18 cellular contexts compared by ENCODE assay signal in genomic region chr6:52547647-52548352, GRCh38. TPM values are rescaled to one million over a fixed set of nuclear protein-coding genes. Genes with fewer than 3 reads are reported as not detected.
A peak's percentile ranks its signal among the peaks of the same experiment; 100 is the strongest.
DNase-seq lines count a peak whose midpoint lies in the region; ATAC-seq, FAIRE-seq and TF ChIP-seq lines count a peak whose summit lies in the region.
"Had no signal": no experiment of that assay in that cellular context is flagged by ENCODE, and none has a peak within 500 bp of the region (broad histone marks: within the 10 kb centered on the region; RNA-seq: fewer than 3 reads in every experiment).

No MANE protein-coding gene starts in this region.

- H3K4me3 ChIP-seq in MM.1S (ENCODE audit: low read length) (peak overlapping the region; percentile 33), ascending aorta (no peak overlapping the region)
- H3K4me3 ChIP-seq: breast epithelium, spleen, suprapubic skin had no signal

- DNase-seq in MM.1S: no peak
- DNase-seq in ascending aorta (ENCODE audit: low spot score in 2 of 2): no peak
- peak; percentile 68 to 74 for DNase-seq in left colon
- DNase-seq in urothelium cell line (ENCODE audit: low spot score): peak; percentile 51
- no peak for DNase-seq in AG08396 (ENCODE audit: low spot score)
- DNase-seq in NCI-H2196 treated with DMSO at 0.1 percent for 48 hours (lab: John Stamatoyannopoulos, UW; ENCODE audit: unreplicated experiment): no peak
- DNase-seq: activated CD8-positive, alpha-beta T cell treated with anti-CD3 and anti-CD28 coated beads for 36 hours; activated effector memory CD4-positive, alpha-beta T cell treated with Interleukin-2 at 50 U/mL for 16 hours; CD8-positive, alpha-beta memory T cell; H7; left ventricle myocardium superior; NCI-H1092 treated with DMSO at 0.1 percent for 48 hours; NCI-H226; spleen had no signal

- FAIRE-seq in urothelium cell line (lab: Jason Lieb, UNC): no peak

- no peak overlapping the region for H2AFZ ChIP-seq in MM.1S (ENCODE audit: low read length)

- H3K79me2 ChIP-seq in MM.1S (ENCODE audit: low read length): peaks cover 100% of the 10 kb centered on the region

- no peaks in the 10 kb centered on the region; the same call in 1 of the 2 replicates for H3K36me3 ChIP-seq in MM.1S (replicated peaks; ENCODE audit: insufficient read depth, low read length)
- H3K36me3 ChIP-seq in ascending aorta: no peaks in the 10 kb centered on the region
- H3K36me3 ChIP-seq: breast epithelium, suprapubic skin had no signal

- H3K27ac ChIP-seq in MM.1S (ENCODE audit: low read length): peak overlapping the region; percentile 99
- H3K27ac ChIP-seq in ascending aorta: peak overlapping the region; percentile 41 to 43
- H3K27ac ChIP-seq: suprapubic skin had no signal

- no peaks in the 10 kb centered on the region for H3K9me2 ChIP-seq in MM.1S (replicated peaks; ENCODE audit: insufficient read depth, low read length)

- peak overlapping the region; percentile 39; the same call in 1 of the 2 replicates for H3K9ac ChIP-seq in MM.1S (ENCODE audit: low read length)

- H3K27me3 ChIP-seq in MM.1S (replicated peaks; ENCODE audit: insufficient read depth, low read length) (no peaks in the 10 kb centered on the region), ascending aorta (no peaks in the 10 kb centered on the region)
- H3K27me3 ChIP-seq: breast epithelium, spleen, suprapubic skin had no signal

- H3F3A ChIP-seq in MM.1S (ENCODE audit: insufficient read depth, low read length): peaks cover 69% of the 10 kb centered on the region

- H3K4me1 ChIP-seq in MM.1S (ENCODE audit: low read length) (peaks cover 94% of the 10 kb centered on the region), ascending aorta (peaks cover 29 to 83% of the 10 kb centered on the region in 2 donors)

- H3K9me3 ChIP-seq in MM.1S (replicated peaks; ENCODE audit: insufficient read depth, low read length) (no peaks in the 10 kb centered on the region), ascending aorta (no peaks in the 10 kb centered on the region)
- H3K9me3 ChIP-seq: breast epithelium, spleen, suprapubic skin had no signal

- ATAC-seq in left colon (peak; percentile 46), GM21526 (IDR thresholded peaks at IDR 0.05; ENCODE audit: low FRiP score, unreplicated experiment) (no peak), GM21447 (IDR thresholded peaks at IDR 0.05; ENCODE audit: unreplicated experiment) (no peak)
- ATAC-seq: activated CD8-positive, alpha-beta T cell treated with anti-CD3 and anti-CD28 coated beads for 36 hours; left ventricle myocardium superior had no signal

- intact Hi-C loops in ascending aorta (cut with DNase I): no loop called here
- intact Hi-C loops in left colon (cut with DNase I, micrococcal nuclease): no loop called here

- H3K4me2 ChIP-seq in MM.1S (ENCODE audit: low read depth, low read length): peak overlapping the region; percentile 61

- no peaks in the 10 kb centered on the region for H4K20me1 ChIP-seq in MM.1S (ENCODE audit: insufficient read depth, low read length)

- TF ChIP-seq CTCF in MM.1S (IDR thresholded peaks at IDR 0.05; ENCODE audit: low read length) (no peak), ascending aorta (IDR thresholded peaks at IDR 0.05) (peak in 1 of 3 experiments; percentile 0)

RNA-seq across cellular contexts. Expression of gene TRAM2, which starts 29.1 kb away (rescaled TPM):
- total RNA-seq in ascending aorta: 32.6 TPM
- 10 to 100 TPM; 15.3 to 23.7 TPM for total RNA-seq in left colon

Comparison
In these comparisons a context has a peak if more than half of its experiments do, and no peak if none do; other contexts are left out.
1. DNase-seq: peak in left colon (2 of 2) and urothelium cell line (single experiment); none in MM.1S (single experiment), ascending aorta (0 of 2), AG08396 (single experiment) and NCI-H2196 treated with DMSO at 0.1 percent for 48 hours (single experiment).